ENCODE assay signal across 1 cellular context in the genomic region with DNA sequence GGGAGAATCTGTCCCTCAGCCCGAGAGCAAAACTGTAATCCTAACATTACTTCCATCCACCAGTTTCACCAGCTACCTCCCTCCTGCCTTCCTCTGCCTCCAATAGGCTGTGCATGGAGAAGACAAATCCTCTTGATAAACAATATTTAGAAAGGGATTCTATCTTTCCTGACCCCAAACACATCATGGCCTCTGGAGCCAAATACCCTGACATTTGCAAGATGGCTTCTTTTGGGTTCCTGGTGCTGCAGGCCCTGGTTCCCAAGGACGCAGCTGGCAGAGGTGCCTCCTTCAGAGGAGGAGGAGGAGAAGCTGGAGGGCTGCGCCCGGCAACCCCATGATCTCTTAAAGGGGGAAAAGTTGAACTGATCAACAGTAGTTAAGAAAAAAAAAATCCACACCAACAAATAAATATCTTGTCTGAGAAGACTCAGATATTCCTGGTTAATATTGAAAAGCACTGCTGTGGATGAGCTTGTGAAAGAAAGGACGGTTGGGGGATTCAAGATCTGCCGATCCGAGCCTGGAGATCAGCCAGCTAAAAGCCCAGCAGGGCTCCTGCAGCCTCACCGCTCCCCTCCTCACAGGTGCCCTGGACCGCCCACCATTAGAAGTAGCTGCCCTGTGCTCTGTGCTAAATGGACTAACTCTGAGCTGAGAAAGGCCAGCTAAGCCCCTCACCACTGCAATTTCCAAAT.
TF ChIP-seq lines count a peak whose summit lies in the region.

No MANE protein-coding gene starts in this region.

TF ChIP-seq in SK-N-SH treated with all-trans-retinoic acid at 6 μM for 48 hours, 23 proteins besides CTCF, POLR2A, EP300 and RAD21 (continued from another document):
- TF ChIP-seq, protein P1, sequence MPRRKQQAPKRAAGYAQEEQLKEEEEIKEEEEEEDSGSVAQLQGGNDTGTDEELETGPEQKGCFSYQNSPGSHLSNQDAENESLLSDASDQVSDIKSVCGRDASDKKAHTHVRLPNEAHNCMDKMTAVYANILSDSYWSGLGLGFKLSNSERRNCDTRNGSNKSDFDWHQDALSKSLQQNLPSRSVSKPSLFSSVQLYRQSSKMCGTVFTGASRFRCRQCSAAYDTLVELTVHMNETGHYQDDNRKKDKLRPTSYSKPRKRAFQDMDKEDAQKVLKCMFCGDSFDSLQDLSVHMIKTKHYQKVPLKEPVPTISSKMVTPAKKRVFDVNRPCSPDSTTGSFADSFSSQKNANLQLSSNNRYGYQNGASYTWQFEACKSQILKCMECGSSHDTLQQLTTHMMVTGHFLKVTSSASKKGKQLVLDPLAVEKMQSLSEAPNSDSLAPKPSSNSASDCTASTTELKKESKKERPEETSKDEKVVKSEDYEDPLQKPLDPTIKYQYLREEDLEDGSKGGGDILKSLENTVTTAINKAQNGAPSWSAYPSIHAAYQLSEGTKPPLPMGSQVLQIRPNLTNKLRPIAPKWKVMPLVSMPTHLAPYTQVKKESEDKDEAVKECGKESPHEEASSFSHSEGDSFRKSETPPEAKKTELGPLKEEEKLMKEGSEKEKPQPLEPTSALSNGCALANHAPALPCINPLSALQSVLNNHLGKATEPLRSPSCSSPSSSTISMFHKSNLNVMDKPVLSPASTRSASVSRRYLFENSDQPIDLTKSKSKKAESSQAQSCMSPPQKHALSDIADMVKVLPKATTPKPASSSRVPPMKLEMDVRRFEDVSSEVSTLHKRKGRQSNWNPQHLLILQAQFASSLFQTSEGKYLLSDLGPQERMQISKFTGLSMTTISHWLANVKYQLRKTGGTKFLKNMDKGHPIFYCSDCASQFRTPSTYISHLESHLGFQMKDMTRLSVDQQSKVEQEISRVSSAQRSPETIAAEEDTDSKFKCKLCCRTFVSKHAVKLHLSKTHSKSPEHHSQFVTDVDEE (CRISPR knock-in tag; IDR thresholded peaks at IDR 0.05), result no peak
- TF ChIP-seq TOX (CRISPR knock-in tag; IDR thresholded peaks at IDR 0.05; ENCODE audit: borderline replicate concordance) (no peak), ARNTL (CRISPR knock-in tag; IDR thresholded peaks at IDR 0.05; ENCODE audit: borderline replicate concordance, low read depth) (no peak), ZFP3 (CRISPR knock-in tag; IDR thresholded peaks at IDR 0.05) (no peak), RARB (CRISPR knock-in tag; IDR thresholded peaks at IDR 0.05) (no peak), ZNF70 (CRISPR knock-in tag; IDR thresholded peaks at IDR 0.05) (no peak), TCF4 (CRISPR knock-in tag; IDR thresholded peaks at IDR 0.05; ENCODE audit: borderline replicate concordance) (no peak), ZC3H10 (CRISPR knock-in tag; IDR thresholded peaks at IDR 0.05) (no peak), ZNF565 (CRISPR knock-in tag; conservative IDR thresholded peaks at IDR 0.05; ENCODE audit: low read depth) (no peak), OSR1 (CRISPR knock-in tag; IDR thresholded peaks at IDR 0.05) (no peak), SNAI2 (CRISPR knock-in tag; IDR thresholded peaks at IDR 0.05) (no peak)
- TF ChIP-seq, protein P2, sequence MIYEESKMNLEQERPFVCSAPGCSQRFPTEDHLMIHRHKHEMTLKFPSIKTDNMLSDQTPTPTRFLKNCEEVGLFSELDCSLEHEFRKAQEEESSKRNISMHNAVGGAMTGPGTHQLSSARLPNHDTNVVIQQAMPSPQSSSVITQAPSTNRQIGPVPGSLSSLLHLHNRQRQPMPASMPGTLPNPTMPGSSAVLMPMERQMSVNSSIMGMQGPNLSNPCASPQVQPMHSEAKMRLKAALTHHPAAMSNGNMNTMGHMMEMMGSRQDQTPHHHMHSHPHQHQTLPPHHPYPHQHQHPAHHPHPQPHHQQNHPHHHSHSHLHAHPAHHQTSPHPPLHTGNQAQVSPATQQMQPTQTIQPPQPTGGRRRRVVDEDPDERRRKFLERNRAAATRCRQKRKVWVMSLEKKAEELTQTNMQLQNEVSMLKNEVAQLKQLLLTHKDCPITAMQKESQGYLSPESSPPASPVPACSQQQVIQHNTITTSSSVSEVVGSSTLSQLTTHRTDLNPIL (CRISPR knock-in tag; IDR thresholded peaks at IDR 0.05; ENCODE audit: low read depth), result no peak
TF ChIP-seq in SK-N-SH treated with all-trans-retinoic acid at 6 μM for 48 hours: peak in this region for 0.
